ENCODE assay signal across 15 cellular contexts in genomic region chr13:53197424-53197823, GRCh38.
DNase-seq lines count a peak whose midpoint lies in the region; TF ChIP-seq lines count a peak whose summit lies in the region.
"Had no signal": no experiment of that assay in that cellular context is flagged by ENCODE, and none has a peak within 500 bp of the region (broad histone marks: within the 10 kb centered on the region; RNA-seq: fewer than 3 reads in every experiment).

No MANE protein-coding gene starts in this region.

- DNase-seq in NCI-H1092 treated with DMSO at 0.1 percent for 48 hours (lab: John Stamatoyannopoulos, UW): peak; percentile 26
- DNase-seq in NCI-H1092 (lab: John Stamatoyannopoulos, UW): no peak
- peak; percentile 97 for DNase-seq in NCI-H2171 treated with DMSO at 0.1 percent for 48 hours (lab: John Stamatoyannopoulos, UW)
- DNase-seq in A673 (ENCODE audit: low spot score): no peak
- no peak for DNase-seq in stimulated activated CD4-positive, alpha-beta T cell treated with anti-CD3 and anti-CD28 coated beads, Interleukin-2, amount 100 ng/mL, for 48 hours
- DNase-seq in posterior vena cava (ENCODE audit: low spot score): no peak
- DNase-seq: GDM1, H9, NCI-H187, NCI-H510A, T-helper 9 cell had no signal

- CTCF ChIA-PET in HEK293 (lab: Yijun Ruan, JAX) (interaction anchor here (0.6 to 1.3 kb wide), 6 partner anchors 20 to 714 kb away, joined by 3 to 13 read pairs (median 5); no protein-coding TSS in a partner anchor), A673 (lab: Charles Lee) (interaction anchor here (0.9 to 1.8 kb wide), 6 partner anchors 10 to 532 kb away, joined by 3 to 19 read pairs (median 4); no protein-coding TSS in a partner anchor)

- BruUV-seq in A673 (replicated peaks; lab: Mats Ljungman, UMichigan): no TSS peak

- no peaks in the 10 kb centered on the region for H3K36me3 ChIP-seq in HEK293 (ENCODE audit: control insufficient read depth in 2 of 2, insufficient read depth in 1 of 2, low read length in 2 of 2)
- H3K36me3 ChIP-seq in A673 (ENCODE audit: insufficient read depth, low read length, poor library complexity, severe bottlenecking): no peaks in the 10 kb centered on the region
- H3K36me3 ChIP-seq: SJCRH30 had no signal

- POLR2A ChIA-PET in HEK293 (lab: Yijun Ruan, JAX) (no interaction called here), A673 (lab: Charles Lee; ENCODE audit: low non-redundant PET) (no interaction called here)

- H3K27ac ChIP-seq in HEK293 (ENCODE audit: extremely low read depth, low read depth, low read length) (no peak overlapping the region), VCaP (peak overlapping the region; percentile 75), A673 (ENCODE audit: low read depth, low read length, poor library complexity, severe bottlenecking) (no peak overlapping the region)
- H3K27ac ChIP-seq: 22Rv1, SJCRH30 had no signal

- H3K4me3 ChIP-seq in HEK293 (ENCODE audit: low read depth, low read length): no peak overlapping the region
- no peak overlapping the region for H3K4me3 ChIP-seq in A673 (ENCODE audit: low read depth, low read length, poor library complexity, severe bottlenecking)
- H3K4me3 ChIP-seq: SJCRH30 had no signal

- H3K4me1 ChIP-seq in HEK293 (ENCODE audit: control insufficient read depth, insufficient read depth, low read length) (peaks cover 15% of the 10 kb centered on the region), A673 (ENCODE audit: insufficient read depth, low read length, poor library complexity, severe bottlenecking) (no peaks in the 10 kb centered on the region)

- no peaks in the 10 kb centered on the region for H3K27me3 ChIP-seq in A673 (replicated peaks; ENCODE audit: insufficient read depth, low read depth, low read length, poor library complexity)
- H3K27me3 ChIP-seq: SJCRH30 had no signal

- TF ChIP-seq CTCF in HEK293 (tag by site-specific recombination; IDR thresholded peaks at IDR 0.05): no peak
- no peak for TF ChIP-seq CTCF in VCaP (conservative IDR thresholded peaks at IDR 0.05)
- TF ChIP-seq CTCF in A673 (conservative IDR thresholded peaks at IDR 0.05; ENCODE audit: low read depth, low read length): no peak

- intact Hi-C loops in A673 (cut with micrococcal nuclease; ENCODE audit: unreplicated experiment): loop anchor here (10.0 kb wide), 1 partner anchor 593 kb away; no protein-coding TSS in a partner anchor
- intact Hi-C loops in posterior vena cava (cut with DNase I): no loop called here

- H3K9me3 ChIP-seq in HEK293 (ENCODE audit: control insufficient read depth, insufficient read depth, low read depth, low read length) (no peaks in the 10 kb centered on the region), A673 (ENCODE audit: low read depth, low read length, poor library complexity, severe bottlenecking) (no peaks in the 10 kb centered on the region)
- H3K9me3 ChIP-seq: SJCRH30 had no signal

TF ChIP-seq in HEK293, 187 proteins besides CTCF, POLR2A, EP300 and RAD21:
- TF ChIP-seq ZNF843 (tag by site-specific recombination; IDR thresholded peaks at IDR 0.05) (no peak), ZNF350 (tag by site-specific recombination; IDR thresholded peaks at IDR 0.05) (no peak), OSR2 (tag by site-specific recombination; IDR thresholded peaks at IDR 0.05) (0 out of 2 replicates have a peak, but pooled peaks have one; percentile 12), BCL11A (tag by site-specific recombination; IDR thresholded peaks at IDR 0.05; ENCODE audit: low read depth) (no peak), ZNF660 (tag by site-specific recombination; IDR thresholded peaks at IDR 0.05) (no peak)
- TF ChIP-seq, protein P1, sequence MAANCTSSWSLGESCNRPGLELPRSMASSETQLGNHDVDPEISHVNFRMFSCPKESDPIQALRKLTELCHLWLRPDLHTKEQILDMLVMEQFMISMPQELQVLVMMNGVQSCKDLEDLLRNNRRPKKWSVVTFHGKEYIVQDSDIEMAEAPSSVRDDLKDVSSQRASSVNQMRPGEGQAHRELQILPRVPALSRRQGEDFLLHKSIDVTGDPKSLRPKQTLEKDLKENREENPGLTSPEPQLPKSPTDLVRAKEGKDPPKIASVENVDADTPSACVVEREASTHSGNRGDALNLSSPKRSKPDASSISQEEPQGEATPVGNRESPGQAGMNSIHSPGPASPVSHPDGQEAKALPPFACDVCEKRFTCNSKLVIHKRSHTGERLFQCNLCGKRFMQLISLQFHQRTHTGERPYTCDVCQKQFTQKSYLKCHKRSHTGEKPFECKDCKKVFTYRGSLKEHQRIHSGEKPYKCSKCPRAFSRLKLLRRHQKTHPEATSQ (tag by site-specific recombination; IDR thresholded peaks at IDR 0.05): no peak
- TF ChIP-seq, protein P2, sequence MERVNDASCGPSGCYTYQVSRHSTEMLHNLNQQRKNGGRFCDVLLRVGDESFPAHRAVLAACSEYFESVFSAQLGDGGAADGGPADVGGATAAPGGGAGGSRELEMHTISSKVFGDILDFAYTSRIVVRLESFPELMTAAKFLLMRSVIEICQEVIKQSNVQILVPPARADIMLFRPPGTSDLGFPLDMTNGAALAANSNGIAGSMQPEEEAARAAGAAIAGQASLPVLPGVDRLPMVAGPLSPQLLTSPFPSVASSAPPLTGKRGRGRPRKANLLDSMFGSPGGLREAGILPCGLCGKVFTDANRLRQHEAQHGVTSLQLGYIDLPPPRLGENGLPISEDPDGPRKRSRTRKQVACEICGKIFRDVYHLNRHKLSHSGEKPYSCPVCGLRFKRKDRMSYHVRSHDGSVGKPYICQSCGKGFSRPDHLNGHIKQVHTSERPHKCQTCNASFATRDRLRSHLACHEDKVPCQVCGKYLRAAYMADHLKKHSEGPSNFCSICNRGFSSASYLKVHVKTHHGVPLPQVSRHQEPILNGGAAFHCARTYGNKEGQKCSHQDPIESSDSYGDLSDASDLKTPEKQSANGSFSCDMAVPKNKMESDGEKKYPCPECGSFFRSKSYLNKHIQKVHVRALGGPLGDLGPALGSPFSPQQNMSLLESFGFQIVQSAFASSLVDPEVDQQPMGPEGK (tag by site-specific recombination; IDR thresholded peaks at IDR 0.05): no peak

Comparison
In these comparisons a context has a peak if more than half of its experiments do, and no peak if none do; other contexts are left out.
1. DNase-seq: peak in NCI-H1092 treated with DMSO at 0.1 percent for 48 hours (single experiment) and NCI-H2171 treated with DMSO at 0.1 percent for 48 hours (single experiment); none in NCI-H1092 (single experiment), A673 (single experiment), stimulated activated CD4-positive, alpha-beta T cell treated with anti-CD3 and anti-CD28 coated beads, Interleukin-2, amount 100 ng/mL, for 48 hours (0 of 2) and posterior vena cava (single experiment).